ENCODE assay signal across 18 cellular contexts in genomic region chr12:12272869-12273268, GRCh38. TPM values are rescaled to one million over a fixed set of nuclear protein-coding genes. Genes with fewer than 3 reads are reported as not detected.
A peak's percentile ranks its signal among the peaks of the same experiment; 100 is the strongest.
DNase-seq lines count a peak whose midpoint lies in the region; ATAC-seq, FAIRE-seq and TF ChIP-seq lines count a peak whose summit lies in the region.
"Had no signal": no experiment of that assay in that cellular context is flagged by ENCODE, and none has a peak within 500 bp of the region (broad histone marks: within the 10 kb centered on the region; RNA-seq: fewer than 3 reads in every experiment).

No MANE protein-coding gene starts in this region.

- no peaks in the 10 kb centered on the region for H3K79me2 ChIP-seq in GM23338 (replicated peaks; ENCODE audit: insufficient read depth)

- H3K4me3 Mint-ChIP-seq in GM23338, result no peak overlapping the region
- H3K4me3 Mint-ChIP-seq in WTC11, result no peak overlapping the region
- H3K4me3 Mint-ChIP-seq in CD4-positive, alpha-beta memory T cell, result no peak overlapping the region
- H3K4me3 Mint-ChIP-seq: T-helper 17 cell had no signal

- H3K27ac Mint-ChIP-seq in GM23338 (peak overlapping the region; percentile 60; the same call in 1 of the 2 replicates), WTC11 (0 out of 2 replicates have a peak overlapping the region, but pooled peaks have one; percentile 30)
- H3K27ac Mint-ChIP-seq in CD4-positive, alpha-beta memory T cell, result peak overlapping the region in 1 of 7 donors; percentile 5
- H3K27ac Mint-ChIP-seq: T-helper 17 cell had no signal

- H3K4me1 ChIP-seq in GM23338 (ENCODE audit: insufficient read depth), result peaks cover 18% of the 10 kb centered on the region
- no peaks in the 10 kb centered on the region for H3K4me1 ChIP-seq in CD4-positive, alpha-beta memory T cell (ENCODE audit: insufficient read depth, low read length)

- DNase-seq in GM23338 (ENCODE audit: low spot score) (peak; percentile 70), WTC11 (ENCODE audit: low spot score) (no peak), iPS-NIHi7 (ENCODE audit: extremely low spot score) (peak; percentile 22), sciatic nerve (ENCODE audit: low spot score) (no peak), D721Med (ENCODE audit: insufficient read length, low spot score) (no peak), NCI-H1417 (lab: John Stamatoyannopoulos, UW) (no peak), NCI-H1436 treated with DMSO at 0.1 percent for 48 hours (lab: John Stamatoyannopoulos, UW) (no peak)
- no peak for DNase-seq in CD4-positive, alpha-beta memory T cell
- DNase-seq: activated CD4-positive, alpha-beta T cell treated with anti-CD3 and anti-CD28 coated beads for 48 hours; activated T-cell treated with anti-CD3 and anti-CD28 coated beads, Interleukin-2, amount 50 U/mL, for 1 hour; amniotic stem cell; dermis blood vessel endothelial cell; NCI-H1436; right cardiac atrium; stimulated activated naive CD4-positive, alpha-beta T cell; T-helper 17 cell had no signal

- CTCF ChIA-PET in WTC11 (lab: Charles Lee), result no interaction called here
- CTCF ChIA-PET in CD4-positive, alpha-beta memory T cell (lab: Charles Lee; ENCODE audit: partially characterized antibody), result no interaction called here

- ATAC-seq in GM23338 (peak; percentile 51), WTC11 (peak; percentile 51), sciatic nerve (peak; percentile 32)
- ATAC-seq: right cardiac atrium, T-helper 17 cell had no signal

- H3F3A ChIP-seq in GM23338 (replicated peaks; ENCODE audit: low read depth), result peaks cover 3% of the 10 kb centered on the region; the same call in 1 of the 2 replicates

- no peak overlapping the region for H3K4me3 ChIP-seq in GM23338
- H3K4me3 ChIP-seq in CD4-positive, alpha-beta memory T cell (ENCODE audit: low read length in 2 of 2), result no peak overlapping the region

- H3K4me2 ChIP-seq in GM23338, result peak overlapping the region; percentile 20; the same call in 1 of the 2 replicates

- H3K9me3 Mint-ChIP-seq in GM23338 (peaks cover 9% of the 10 kb centered on the region; the same call in 2 of the 3 replicates), WTC11 (peaks cover 8% of the 10 kb centered on the region; the same call in 1 of the 2 replicates)
- peaks cover 0 to 23% (median 11%) of the 10 kb centered on the region in 8 donors for H3K9me3 Mint-ChIP-seq in CD4-positive, alpha-beta memory T cell

- no peaks in the 10 kb centered on the region for H3K36me3 ChIP-seq in GM23338 (ENCODE audit: insufficient read depth)
- H3K36me3 ChIP-seq in CD4-positive, alpha-beta memory T cell (ENCODE audit: insufficient read depth, low read length), result no peaks in the 10 kb centered on the region

- H3K27me3 ChIP-seq in GM23338 (ENCODE audit: insufficient read depth), result no peaks in the 10 kb centered on the region
- no peaks in the 10 kb centered on the region for H3K27me3 ChIP-seq in CD4-positive, alpha-beta memory T cell (ENCODE audit: insufficient read depth, low read length)

- H3K9me3 ChIP-seq in CD4-positive, alpha-beta memory T cell (ENCODE audit: control insufficient read depth in 1 of 2, low read length in 2 of 2), result no peaks in the 10 kb centered on the region

- peak overlapping the region; percentile 14; the same call in 1 of the 2 replicates for H2AFZ ChIP-seq in GM23338

- no peaks in the 10 kb centered on the region for H3K9me2 ChIP-seq in GM23338 (ENCODE audit: insufficient read depth)

- intact Hi-C loops in sciatic nerve (cut with DNase I), result no loop called here
- intact Hi-C loops in CD4-positive, alpha-beta memory T cell (cut with micrococcal nuclease), result no loop called here

- H3K36me3 Mint-ChIP-seq in GM23338 (ENCODE audit: low read depth) (no peaks in the 10 kb centered on the region), WTC11 (no peaks in the 10 kb centered on the region)
- H3K36me3 Mint-ChIP-seq in CD4-positive, alpha-beta memory T cell, result no peaks in the 10 kb centered on the region

- TF ChIP-seq CTCF in GM23338 (conservative IDR thresholded peaks at IDR 0.05; ENCODE audit: low read depth in 2 of 2) (no peak), WTC11 (IDR thresholded peaks at IDR 0.05) (no peak), D721Med (IDR thresholded peaks at IDR 0.05; ENCODE audit: insufficient read depth, missing control alignments) (no peak)

- H3K4me1 Mint-ChIP-seq in GM23338 (peaks cover 19% of the 10 kb centered on the region), WTC11 (peaks cover 21% of the 10 kb centered on the region)
- peaks cover 0 to 3% (median 2%) of the 10 kb centered on the region in 4 donors for H3K4me1 Mint-ChIP-seq in CD4-positive, alpha-beta memory T cell
- H3K4me1 Mint-ChIP-seq: T-helper 17 cell had no signal

- POLR2A ChIA-PET in WTC11 (lab: Charles Lee), result no interaction called here
- POLR2A ChIA-PET in CD4-positive, alpha-beta memory T cell (lab: Charles Lee; ENCODE audit: partially characterized antibody), result no interaction called here

- FAIRE-seq in D721Med (lab: Jason Lieb, UNC), result no peak
- FAIRE-seq: G401.6 had no signal

- peaks cover 5% of the 10 kb centered on the region for H3K27me3 Mint-ChIP-seq in GM23338 (ENCODE audit: insufficient read depth, low read depth, poor library complexity)
- H3K27me3 Mint-ChIP-seq in WTC11 (ENCODE audit: low read depth), result no peaks in the 10 kb centered on the region
- H3K27me3 Mint-ChIP-seq in CD4-positive, alpha-beta memory T cell, result no peaks in the 10 kb centered on the region
- H3K27me3 Mint-ChIP-seq: T-helper 17 cell had no signal

- H4K20me1 ChIP-seq in GM23338 (replicated peaks; ENCODE audit: insufficient read depth), result no peaks in the 10 kb centered on the region

- peak overlapping the region; percentile 37 for H3K27ac ChIP-seq in GM23338 (ENCODE audit: low read depth)
- no peak overlapping the region for H3K27ac ChIP-seq in CD4-positive, alpha-beta memory T cell (ENCODE audit: low read depth, low read length)
- H3K27ac ChIP-seq: C4-2B had no signal

TF ChIP-seq in GM23338, 12 proteins besides CTCF, POLR2A, EP300 and RAD21 (continues in another document):
- no peak for TF ChIP-seq CREB1 (CRISPR knock-in tag; IDR thresholded peaks at IDR 0.05; ENCODE audit: low read depth)
- TF ChIP-seq ZNF114 (CRISPR knock-in tag; IDR thresholded peaks at IDR 0.05), result no peak
- TF ChIP-seq POLR2AphosphoS5 (IDR thresholded peaks at IDR 0.05; ENCODE audit: low read depth), result no peak

TF ChIP-seq in WTC11, 78 proteins besides CTCF, POLR2A, EP300 and RAD21 (continues in another document):
- TF ChIP-seq SMAD4 (CRISPR knock-in tag; IDR thresholded peaks at IDR 0.05) (no peak), AFF4 (CRISPR knock-in tag; IDR thresholded peaks at IDR 0.05; ENCODE audit: borderline replicate concordance) (no peak), ZSCAN18 (CRISPR knock-in tag; IDR thresholded peaks at IDR 0.05) (no peak)

RNA-seq across cellular contexts. Expression of gene LRP6, which starts 6.0 kb away (rescaled TPM):
- total RNA-seq in GM23338 (2014; rRNA removed; shearing (Covaris generic)), result 61.7 and 73.8 TPM in 2 replicates
- polyA plus RNA-seq in GM23338 (2016; fragmentation: Nextera tagmentation; extraction: Ambion mirVana), result 26.8 and 29.1 TPM in 2 replicates
- total RNA-seq in WTC11 (2021), result 61.9 to 72.8 TPM (median 68.8 TPM) in 3 replicates
- 56.1 TPM for total RNA-seq in sciatic nerve
- 1 to 10 TPM; 3.9 to 4.0 TPM for total RNA-seq in CD4-positive, alpha-beta memory T cell
- polyA plus RNA-seq in CD4-positive, alpha-beta memory T cell, result 1 to 10 TPM in 1 of 2 donors, under 1 TPM in 1; 0.45 to 1.9 TPM

Comparison
In these comparisons a context has a peak if more than half of its experiments do, and no peak if none do; other contexts are left out.
1. DNase-seq: peak in GM23338 (single experiment) and iPS-NIHi7 (single experiment); none in WTC11 (single experiment), sciatic nerve (single experiment), D721Med (single experiment), CD4-positive, alpha-beta memory T cell (0 of 5), NCI-H1417 (0 of 3) and NCI-H1436 treated with DMSO at 0.1 percent for 48 hours (single experiment).
2. RNA of gene LRP6, which starts 6.0 kb away (total RNA-seq): 61.7 to 73.8 TPM in GM23338, 61.9 to 72.8 TPM in WTC11 and 56.1 TPM in sciatic nerve (single experiment); 3.9 to 4.0 TPM in CD4-positive, alpha-beta memory T cell; every median in the first group is over 10 times any median in the second.
3. Peak in every context shown above with its lines, with median percentiles within 50 percentile points of each other: ATAC-seq.